Comparison of ENCODE assay signal across 18 cellular contexts in genomic region chr9:80020530-80020929, GRCh38.
DNase-seq lines count a peak whose midpoint lies in the region; ATAC-seq and FAIRE-seq lines count a peak whose summit lies in the region.
"Had no signal": no experiment of that assay in that cellular context is flagged by ENCODE, and none has a peak within 500 bp of the region (broad histone marks: within the 10 kb centered on the region; RNA-seq: fewer than 3 reads in every experiment).

No MANE protein-coding gene starts in this region.

- FAIRE-seq in small intestine (lab: Jason Lieb, UNC): no peak
- FAIRE-seq: A204.1 had no signal

- H3K4me1 Mint-ChIP-seq in stimulated activated naive CD8-positive, alpha-beta T cell treated with anti-CD3 and anti-CD28 coated beads, Interleukin-15, amount 100 ng/mL, for 72 hours: no peaks in the 10 kb centered on the region
- H3K4me1 Mint-ChIP-seq in stimulated activated naive B cell treated with anti-CD40 and anti-IgM and Interleukin-4, amounts not matched to agents 10 μg/mL and 1 μg/mL and 100 μg/mL, for 72 hours: peaks cover 27 to 46% of the 10 kb centered on the region in 2 donors

- no peaks in the 10 kb centered on the region for H3K27me3 Mint-ChIP-seq in stimulated activated naive CD8-positive, alpha-beta T cell treated with anti-CD3 and anti-CD28 coated beads, Interleukin-15, amount 100 ng/mL, for 72 hours
- no peaks in the 10 kb centered on the region for H3K27me3 Mint-ChIP-seq in stimulated activated naive B cell treated with anti-CD40 and anti-IgM and Interleukin-4, amounts not matched to agents 10 μg/mL and 1 μg/mL and 100 μg/mL, for 72 hours
- H3K27me3 Mint-ChIP-seq: IgD-negative memory B cell had no signal

- H3K9me3 ChIP-seq in small intestine (ENCODE audit: control insufficient read depth, low read depth): no peaks in the 10 kb centered on the region

- intact Hi-C loops in Right ventricle myocardium inferior (cut with DNase I) (no loop called here), left ventricle myocardium superior (cut with micrococcal nuclease) (no loop called here)

- H3K9me3 Mint-ChIP-seq in stimulated activated naive CD8-positive, alpha-beta T cell treated with anti-CD3 and anti-CD28 coated beads, Interleukin-15, amount 100 ng/mL, for 72 hours: peaks cover 0 to 6% of the 10 kb centered on the region in 2 donors
- peaks cover 4 to 7% of the 10 kb centered on the region in 2 donors for H3K9me3 Mint-ChIP-seq in stimulated activated naive B cell treated with anti-CD40 and anti-IgM and Interleukin-4, amounts not matched to agents 10 μg/mL and 1 μg/mL and 100 μg/mL, for 72 hours

- no peak overlapping the region for H3K27ac Mint-ChIP-seq in stimulated activated naive CD8-positive, alpha-beta T cell treated with anti-CD3 and anti-CD28 coated beads, Interleukin-15, amount 100 ng/mL, for 72 hours
- peak overlapping the region; percentile 88 for H3K27ac Mint-ChIP-seq in stimulated activated naive B cell treated with anti-CD40 and anti-IgM and Interleukin-4, amounts not matched to agents 10 μg/mL and 1 μg/mL and 100 μg/mL, for 72 hours
- H3K27ac Mint-ChIP-seq: IgD-negative memory B cell had no signal

- no peaks in the 10 kb centered on the region for H3K4me1 ChIP-seq in small intestine (ENCODE audit: control insufficient read depth in 2 of 2, insufficient read depth in 1 of 2, low read depth in 1 of 2, low read length in 1 of 2)

- no peaks in the 10 kb centered on the region for H3K27me3 ChIP-seq in small intestine (ENCODE audit: control insufficient read depth in 2 of 2, insufficient read depth in 2 of 2, low read length in 2 of 2)

- DNase-seq in stimulated activated naive CD8-positive, alpha-beta T cell treated with anti-CD3 and anti-CD28 coated beads, Interleukin-15, Interleukin-2, amounts not matched to agents 100 U/mL and 50 U/mL, for 24 hours: no peak
- no peak for DNase-seq in stimulated activated naive CD8-positive, alpha-beta T cell treated with anti-CD3 and anti-CD28 coated beads, Interleukin-15, amount 100 ng/mL, for 72 hours
- DNase-seq in stimulated activated naive B cell treated with anti-CD40 and anti-IgM and Interleukin-4, amounts not matched to agents 10 μg/mL and 1 μg/mL and 100 μg/mL, for 72 hours: no peak
- no peak for DNase-seq in small intestine
- no peak for DNase-seq in Right ventricle myocardium inferior (ENCODE audit: missing footprints)
- DNase-seq in left ventricle myocardium superior: no peak
- DNase-seq: C1 segment of cervical spinal cord, DMS 273 treated with DMSO at 0.1 percent for 48 hours, MV-4-11, NCI-H1417 treated with DMSO at 0.1 percent for 48 hours, NCI-H2029, NCI-H2171 treated with DMSO at 0.1 percent for 48 hours, NCI-H510A had no signal

- H3K4me3 Mint-ChIP-seq in stimulated activated naive CD8-positive, alpha-beta T cell treated with anti-CD3 and anti-CD28 coated beads, Interleukin-15, amount 100 ng/mL, for 72 hours: no peak overlapping the region
- peak overlapping the region; percentile 46 for H3K4me3 Mint-ChIP-seq in stimulated activated naive B cell treated with anti-CD40 and anti-IgM and Interleukin-4, amounts not matched to agents 10 μg/mL and 1 μg/mL and 100 μg/mL, for 72 hours
- H3K4me3 Mint-ChIP-seq: IgD-negative memory B cell had no signal

- ATAC-seq in stimulated activated naive CD8-positive, alpha-beta T cell treated with anti-CD3 and anti-CD28 coated beads, Interleukin-15, Interleukin-2, amounts not matched to agents 100 U/mL and 50 U/mL, for 24 hours: peak; percentile 43
- no peak for ATAC-seq in stimulated activated naive CD8-positive, alpha-beta T cell treated with anti-CD3 and anti-CD28 coated beads, Interleukin-15, amount 100 ng/mL, for 72 hours
- ATAC-seq in GM21529 (IDR thresholded peaks at IDR 0.05; ENCODE audit: unreplicated experiment) (peak; percentile 45), HG03520 (IDR thresholded peaks at IDR 0.05; ENCODE audit: unreplicated experiment) (peak; percentile 70), Right ventricle myocardium inferior (no peak), left ventricle myocardium superior (no peak)
- ATAC-seq in stimulated activated naive B cell treated with anti-CD40 and anti-IgM and Interleukin-4, amounts not matched to agents 10 μg/mL and 1 μg/mL and 100 μg/mL, for 72 hours (replicated peaks): peak; percentile 90
- ATAC-seq: HCT116 had no signal

- H3K36me3 ChIP-seq in small intestine (ENCODE audit: control insufficient read depth in 2 of 2, insufficient read depth in 2 of 2, low read length in 2 of 2): no peaks in the 10 kb centered on the region

- no peak overlapping the region for H3K4me3 ChIP-seq in small intestine (ENCODE audit: low read depth in 1 of 2, low read length in 2 of 2)

- H3K36me3 Mint-ChIP-seq in stimulated activated naive B cell treated with anti-CD40 and anti-IgM and Interleukin-4, amounts not matched to agents 10 μg/mL and 1 μg/mL and 100 μg/mL, for 72 hours: peaks cover 4 to 6% of the 10 kb centered on the region in 2 donors
- H3K36me3 Mint-ChIP-seq: IgD-negative memory B cell had no signal

- H3K27ac ChIP-seq in small intestine (ENCODE audit: low read depth in 1 of 2, low read length in 1 of 2): no peak overlapping the region

Comparison
In these comparisons a context has a peak if more than half of its experiments do, and no peak if none do; other contexts are left out.
1. ATAC-seq: peak in stimulated activated naive CD8-positive, alpha-beta T cell treated with anti-CD3 and anti-CD28 coated beads, Interleukin-15, Interleukin-2, amounts not matched to agents 100 U/mL and 50 U/mL, for 24 hours (single experiment), GM21529 (single experiment), HG03520 (single experiment) and stimulated activated naive B cell treated with anti-CD40 and anti-IgM and Interleukin-4, amounts not matched to agents 10 μg/mL and 1 μg/mL and 100 μg/mL, for 72 hours (2 of 2); none in stimulated activated naive CD8-positive, alpha-beta T cell treated with anti-CD3 and anti-CD28 coated beads, Interleukin-15, amount 100 ng/mL, for 72 hours (single experiment), Right ventricle myocardium inferior (single experiment) and left ventricle myocardium superior (single experiment).
2. H3K4me3 Mint-ChIP-seq: peak in stimulated activated naive B cell treated with anti-CD40 and anti-IgM and Interleukin-4, amounts not matched to agents 10 μg/mL and 1 μg/mL and 100 μg/mL, for 72 hours (2 of 2); none in stimulated activated naive CD8-positive, alpha-beta T cell treated with anti-CD3 and anti-CD28 coated beads, Interleukin-15, amount 100 ng/mL, for 72 hours (0 of 2).